ENCODE assay signal across 1 cellular context in genomic region chr6:27503436-27504030, GRCh38.
TF ChIP-seq lines count a peak whose summit lies in the region.

No MANE protein-coding gene starts in this region.

TF ChIP-seq in HepG2, 621 proteins besides CTCF, POLR2A, EP300 and RAD21 (continued from another document and continues in another):
- TF ChIP-seq ZGPAT (CRISPR knock-in tag; IDR thresholded peaks at IDR 0.05), result 0 out of 2 replicates have a peak, but pooled peaks have one; percentile 67
- 0 out of 2 replicates have a peak, but pooled peaks have one; percentile 37 for TF ChIP-seq CREB1 (IDR thresholded peaks at IDR 0.05)
- peak; percentile 47; the same call in 1 of the 2 replicates for TF ChIP-seq CREB1 (CRISPR knock-in tag; IDR thresholded peaks at IDR 0.05)
- 0 out of 2 replicates have a peak, but pooled peaks have one; percentile 9 for TF ChIP-seq CHD4 (IDR thresholded peaks at IDR 0.05; ENCODE audit: borderline replicate concordance, low read length)
- TF ChIP-seq FOXO1 (CRISPR knock-in tag; IDR thresholded peaks at IDR 0.05), result no peak
- no peak for TF ChIP-seq RELA (CRISPR knock-in tag; IDR thresholded peaks at IDR 0.05)
- TF ChIP-seq ZNF772 (CRISPR knock-in tag; IDR thresholded peaks at IDR 0.05), result no peak
- TF ChIP-seq MAX (IDR thresholded peaks at IDR 0.05), result no peak; the same call in 1 of the 2 replicates
- TF ChIP-seq BCL6 (CRISPR knock-in tag; IDR thresholded peaks at IDR 0.05), result no peak
- no peak for TF ChIP-seq TP53 (CRISPR knock-in tag; conservative IDR thresholded peaks at IDR 0.05)
- no peak for TF ChIP-seq RXRA (CRISPR knock-in tag; IDR thresholded peaks at IDR 0.05)
- 0 out of 2 replicates have a peak, but pooled peaks have one; percentile 32 for TF ChIP-seq KLF6 (CRISPR knock-in tag; IDR thresholded peaks at IDR 0.05)
- TF ChIP-seq CEBPB (IDR thresholded peaks at IDR 0.05; ENCODE audit: borderline replicate concordance, low read depth, low read length), result no peak
- TF ChIP-seq CBX5 (CRISPR knock-in tag; IDR thresholded peaks at IDR 0.05; ENCODE audit: borderline replicate concordance), result 0 out of 2 replicates have a peak, but pooled peaks have one; percentile 33
- TF ChIP-seq EEA1 (CRISPR knock-in tag; IDR thresholded peaks at IDR 0.05; ENCODE audit: borderline replicate concordance), result no peak
- no peak for TF ChIP-seq ATF2 (CRISPR knock-in tag; IDR thresholded peaks at IDR 0.05)
- TF ChIP-seq ZNF567 (CRISPR knock-in tag; IDR thresholded peaks at IDR 0.05; ENCODE audit: borderline replicate concordance), result no peak
- no peak for TF ChIP-seq NFE2 (CRISPR knock-in tag; IDR thresholded peaks at IDR 0.05)
- TF ChIP-seq BORCS8-MEF2B (CRISPR knock-in tag; IDR thresholded peaks at IDR 0.05), result no peak
- TF ChIP-seq ZNF430 (CRISPR knock-in tag; IDR thresholded peaks at IDR 0.05), result no peak
- TF ChIP-seq ZNF317 (CRISPR knock-in tag; IDR thresholded peaks at IDR 0.05), result no peak
- TF ChIP-seq GZF1 (CRISPR knock-in tag; IDR thresholded peaks at IDR 0.05), result no peak
- peak; percentile 63; the same call in 1 of the 2 replicates for TF ChIP-seq GATAD2A (CRISPR knock-in tag; IDR thresholded peaks at IDR 0.05)
- no peak for TF ChIP-seq ZNF589 (CRISPR knock-in tag; conservative IDR thresholded peaks at IDR 0.05)
- 0 out of 2 replicates have a peak, but pooled peaks have one; percentile 31 for TF ChIP-seq HDAC2 (CRISPR knock-in tag; IDR thresholded peaks at IDR 0.05)
- TF ChIP-seq FOXP1 (IDR thresholded peaks at IDR 0.05), result no peak
- TF ChIP-seq FOXP1 (CRISPR knock-in tag; IDR thresholded peaks at IDR 0.05), result 0 out of 2 replicates have a peak, but pooled peaks have one; percentile 14
- TF ChIP-seq PHF21A (CRISPR knock-in tag; IDR thresholded peaks at IDR 0.05), result no peak
- TF ChIP-seq KDM4B (CRISPR knock-in tag; IDR thresholded peaks at IDR 0.05), result 0 out of 2 replicates have a peak, but pooled peaks have one; percentile 46
- TF ChIP-seq ATF7 (IDR thresholded peaks at IDR 0.05), result no peak
- TF ChIP-seq ATF7 (CRISPR knock-in tag; IDR thresholded peaks at IDR 0.05), result no peak
- no peak for TF ChIP-seq ATF6 (CRISPR knock-in tag; conservative IDR thresholded peaks at IDR 0.05)
- TF ChIP-seq HNF1A (IDR thresholded peaks at IDR 0.05; ENCODE audit: low read depth), result no peak
- TF ChIP-seq HNF1A (CRISPR knock-in tag; IDR thresholded peaks at IDR 0.05; ENCODE audit: borderline replicate concordance), result no peak; the same call in 1 of the 2 replicates
- TF ChIP-seq NR2F2 (IDR thresholded peaks at IDR 0.05; ENCODE audit: borderline replicate concordance, low read depth), result peak; percentile 49; the same call in 1 of the 2 replicates
- no peak for TF ChIP-seq MAZ (IDR thresholded peaks at IDR 0.05; ENCODE audit: borderline replicate concordance, low read depth, low read length)
- no peak for TF ChIP-seq MAZ (CRISPR knock-in tag; IDR thresholded peaks at IDR 0.05; ENCODE audit: low read depth)
- TF ChIP-seq SRF (IDR thresholded peaks at IDR 0.05; ENCODE audit: low read depth, low read length), result no peak
- TF ChIP-seq ZNF619 (CRISPR knock-in tag; IDR thresholded peaks at IDR 0.05), result no peak
- TF ChIP-seq POLR2AphosphoS5 (IDR thresholded peaks at IDR 0.05; ENCODE audit: low read depth, low read length), result no peak
- no peak for TF ChIP-seq ZNF280D (CRISPR knock-in tag; IDR thresholded peaks at IDR 0.05)
- TF ChIP-seq ZIK1 (CRISPR knock-in tag; IDR thresholded peaks at IDR 0.05; ENCODE audit: borderline replicate concordance, low read depth), result no peak
- no peak for TF ChIP-seq YEATS4 (CRISPR knock-in tag; IDR thresholded peaks at IDR 0.05; ENCODE audit: borderline replicate concordance)
- no peak for TF ChIP-seq ZNF318 (CRISPR knock-in tag; IDR thresholded peaks at IDR 0.05)
- TF ChIP-seq NR2F6 (IDR thresholded peaks at IDR 0.05), result 0 out of 2 replicates have a peak, but pooled peaks have one; percentile 8
- TF ChIP-seq NR2F6 (CRISPR knock-in tag; IDR thresholded peaks at IDR 0.05), result 0 out of 2 replicates have a peak, but pooled peaks have one; percentile 10
- no peak for TF ChIP-seq ZNF839 (CRISPR knock-in tag; IDR thresholded peaks at IDR 0.05; ENCODE audit: borderline replicate concordance)
